Comparison of ENCODE assay signal across 40 cellular contexts in genomic region chr14:23460960-23461359, GRCh38. TPM values are rescaled to one million over a fixed set of nuclear protein-coding genes. Genes with fewer than 3 reads are reported as not detected.
"Had no signal": no experiment of that assay in that cellular context is flagged by ENCODE, and none has a peak within 500 bp of the region (broad histone marks: within the 10 kb centered on the region; RNA-seq: fewer than 3 reads in every experiment).

No MANE protein-coding gene starts in this region.

- H3K27me3 ChIP-seq: cardiac muscle cell, MG63 had no signal

- DNase-seq: activated CD4-positive, alpha-beta T cell treated with anti-CD3 and anti-CD28 coated beads for 1 hour; activated CD4-positive, alpha-beta T cell treated with anti-CD3 and anti-CD28 coated beads for 48 hours; activated CD4-positive, alpha-beta T cell treated with anti-CD3 and anti-CD28 coated beads, Interleukin-2, amount 50 U/mL, for 4 hours; activated CD4-positive, CD25-positive, alpha-beta regulatory T cell; activated CD8-positive, alpha-beta T cell treated with anti-CD3 and anti-CD28 coated beads for 36 hours; activated effector memory CD4-positive, alpha-beta T cell treated with anti-CD3 and anti-CD28 coated beads, Interleukin-2, amount 50 U/mL, for 16 hours; activated naive CD4-positive, alpha-beta T cell; activated naive CD4-positive, alpha-beta T cell treated with anti-CD3 and anti-CD28 coated beads, Interleukin-2, amount 50 U/mL, for 16 hours; activated naive CD8-positive, alpha-beta T cell treated with anti-CD3 and anti-CD28 coated beads for 36 hours; activated T-cell treated with anti-CD3 and anti-CD28 coated beads, Interleukin-2, amount 50 U/mL, for 1 hour; activated T-cell treated with anti-CD3 and anti-CD28 coated beads, Interleukin-2, amount 50 U/mL, for 72 hours; amniotic stem cell; aorta; Kasumi-1; MG63; MV-4-11; NCI-H1092; NCI-H1417; NCI-H146; NCI-H187; NCI-H2029 treated with DMSO at 0.1 percent for 48 hours; NCI-H2107; NCI-H2171; NCI-H446; NCI-H510A treated with DMSO at 0.1 percent for 48 hours; NCI-H526 treated with DMSO at 0.1 percent for 48 hours; NCI-H774; SHP77 treated with DMSO at 0.1 percent for 48 hours; SK-N-SH; T-cell; T-helper 17 cell had no signal

- H3K4me3 Mint-ChIP-seq: activated CD8-positive, alpha-beta T cell treated with anti-CD3 and anti-CD28 coated beads for 36 hours; activated naive CD8-positive, alpha-beta T cell treated with anti-CD3 and anti-CD28 coated beads for 36 hours; activated T-cell treated with anti-CD3 and anti-CD28 coated beads, Interleukin-2, amount 50 U/mL, for 72 hours; activated T-helper 17 cell treated with anti-CD3 and anti-CD28 coated beads, Interleukin-2, amount 50 U/mL, for 72 hours; central memory CD8-positive, alpha-beta T cell; T-cell; T-helper 17 cell had no signal

- H3K36me3 Mint-ChIP-seq: activated naive CD8-positive, alpha-beta T cell treated with anti-CD3 and anti-CD28 coated beads for 36 hours; T-cell had no signal

- H3K9me3 Mint-ChIP-seq: activated CD8-positive, alpha-beta T cell treated with anti-CD3 and anti-CD28 coated beads for 36 hours; activated naive CD8-positive, alpha-beta T cell treated with anti-CD3 and anti-CD28 coated beads for 36 hours; activated T-cell treated with anti-CD3 and anti-CD28 coated beads, Interleukin-2, amount 50 U/mL, for 72 hours; activated T-helper 17 cell treated with anti-CD3 and anti-CD28 coated beads, Interleukin-2, amount 50 U/mL, for 72 hours; central memory CD8-positive, alpha-beta T cell; T-cell had no signal

- H3K36me3 ChIP-seq: cardiac muscle cell, MG63, SJSA1 had no signal

- H3K27ac Mint-ChIP-seq: activated CD8-positive, alpha-beta T cell treated with anti-CD3 and anti-CD28 coated beads for 36 hours; activated naive CD8-positive, alpha-beta T cell treated with anti-CD3 and anti-CD28 coated beads for 36 hours; activated T-cell treated with anti-CD3 and anti-CD28 coated beads, Interleukin-2, amount 50 U/mL, for 72 hours; activated T-helper 17 cell treated with anti-CD3 and anti-CD28 coated beads, Interleukin-2, amount 50 U/mL, for 72 hours; T-cell; T-helper 17 cell had no signal

- H3K4me2 ChIP-seq: SK-N-SH had no signal

- H3K4me1 Mint-ChIP-seq: activated naive CD8-positive, alpha-beta T cell treated with anti-CD3 and anti-CD28 coated beads for 36 hours; activated T-helper 17 cell treated with anti-CD3 and anti-CD28 coated beads, Interleukin-2, amount 50 U/mL, for 72 hours; central memory CD8-positive, alpha-beta T cell; T-cell; T-helper 17 cell had no signal

- H3K4me1 ChIP-seq: SJSA1 had no signal

- H3K9me3 ChIP-seq: MG63, SJSA1, SK-N-SH had no signal

- H3K9ac ChIP-seq: SK-N-SH had no signal

- ATAC-seq: activated CD8-positive, alpha-beta T cell treated with anti-CD3 and anti-CD28 coated beads for 36 hours; activated T-cell treated with anti-CD3 and anti-CD28 coated beads, Interleukin-2, amount 50 U/mL, for 72 hours; activated T-helper 17 cell treated with anti-CD3 and anti-CD28 coated beads, Interleukin-2, amount 50 U/mL, for 72 hours; Panc1; T-cell; T-helper 17 cell had no signal

- H3K4me3 ChIP-seq: cardiac muscle cell, MG63, SJSA1 had no signal

- H3K27ac ChIP-seq: cardiac muscle cell, SJSA1, VCaP had no signal

- H3K9me2 ChIP-seq: SK-N-SH had no signal

RNA-seq across cellular contexts. Expression of gene MYH7, which starts 25.5 kb away (rescaled TPM):
- total RNA-seq: activated CD8-positive, alpha-beta memory T cell treated with anti-CD3 and anti-CD28 coated beads for 36 hours; activated CD8-positive, alpha-beta T cell treated with anti-CD3 and anti-CD28 coated beads for 36 hours; aorta; chondrocyte; RPMI7951; SJSA1; T-cell; T-helper 17 cell had no signal
- polyA plus RNA-seq: SK-N-SH had no signal

RNA-seq across cellular contexts. Expression of gene MYH6, which starts 52.9 kb away (rescaled TPM):
- total RNA-seq: activated CD8-positive, alpha-beta memory T cell treated with anti-CD3 and anti-CD28 coated beads for 36 hours; activated CD8-positive, alpha-beta T cell treated with anti-CD3 and anti-CD28 coated beads for 36 hours; activated naive CD8-positive, alpha-beta T cell treated with anti-CD3 and anti-CD28 coated beads for 36 hours; aorta; chondrocyte; RPMI7951; SJSA1; T-cell; T-helper 17 cell had no signal
- polyA plus RNA-seq: SK-N-SH had no signal
